ENCODE assay signal across 7 cellular contexts in genomic region chr1:160945881-160946280, GRCh38. TPM values are rescaled to one million over a fixed set of nuclear protein-coding genes. Genes with fewer than 3 reads are reported as not detected.
"Had no signal": no experiment of that assay in that cellular context is flagged by ENCODE, and none has a peak within 500 bp of the region (broad histone marks: within the 10 kb centered on the region; RNA-seq: fewer than 3 reads in every experiment).

No MANE protein-coding gene starts in this region.

RNA-seq across cellular contexts. Expression of gene ITLN2, which starts 8.7 kb away (rescaled TPM):
- total RNA-seq: esophagus muscularis mucosa; kidney; naive thymus-derived CD4-positive, alpha-beta T cell; osteoblast; pulmonary artery endothelial cell; smooth muscle cell; urinary bladder had no signal
- polyA plus RNA-seq: naive thymus-derived CD4-positive, alpha-beta T cell; smooth muscle cell had no signal
